ENCODE assay signal across 1 cellular context in the genomic region with DNA sequence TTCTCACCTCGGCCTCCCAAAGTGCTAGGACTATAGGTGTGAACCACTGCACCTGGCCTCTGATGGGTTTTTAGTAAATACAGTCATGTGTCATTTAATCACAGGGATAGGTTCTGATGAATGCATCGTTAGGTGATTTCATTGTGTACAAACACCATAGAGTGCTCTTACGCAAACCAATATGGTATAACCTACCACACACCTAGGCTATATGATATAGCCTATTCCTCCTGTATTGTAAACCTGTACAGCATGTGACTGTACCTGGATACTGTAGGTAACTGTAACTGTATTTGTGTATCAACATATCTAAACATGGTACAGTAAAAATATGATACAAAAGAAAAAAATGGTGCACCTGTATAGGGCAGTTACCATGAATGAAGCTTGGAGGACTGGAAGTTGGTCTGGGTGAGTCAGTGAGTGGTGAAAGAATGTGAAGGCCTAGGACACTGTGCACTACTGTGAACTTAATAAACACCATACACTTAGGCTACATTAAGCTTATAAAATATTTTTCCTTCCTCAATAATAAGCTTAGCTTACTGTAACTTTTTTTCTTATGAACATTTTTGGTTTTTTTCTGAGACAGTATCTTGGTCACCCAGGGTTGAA.
TF ChIP-seq lines count a peak whose summit lies in the region.

No MANE protein-coding gene starts in this region.

TF ChIP-seq in K562, 482 proteins besides CTCF, POLR2A, EP300 and RAD21:
- TF ChIP-seq, protein P1, sequence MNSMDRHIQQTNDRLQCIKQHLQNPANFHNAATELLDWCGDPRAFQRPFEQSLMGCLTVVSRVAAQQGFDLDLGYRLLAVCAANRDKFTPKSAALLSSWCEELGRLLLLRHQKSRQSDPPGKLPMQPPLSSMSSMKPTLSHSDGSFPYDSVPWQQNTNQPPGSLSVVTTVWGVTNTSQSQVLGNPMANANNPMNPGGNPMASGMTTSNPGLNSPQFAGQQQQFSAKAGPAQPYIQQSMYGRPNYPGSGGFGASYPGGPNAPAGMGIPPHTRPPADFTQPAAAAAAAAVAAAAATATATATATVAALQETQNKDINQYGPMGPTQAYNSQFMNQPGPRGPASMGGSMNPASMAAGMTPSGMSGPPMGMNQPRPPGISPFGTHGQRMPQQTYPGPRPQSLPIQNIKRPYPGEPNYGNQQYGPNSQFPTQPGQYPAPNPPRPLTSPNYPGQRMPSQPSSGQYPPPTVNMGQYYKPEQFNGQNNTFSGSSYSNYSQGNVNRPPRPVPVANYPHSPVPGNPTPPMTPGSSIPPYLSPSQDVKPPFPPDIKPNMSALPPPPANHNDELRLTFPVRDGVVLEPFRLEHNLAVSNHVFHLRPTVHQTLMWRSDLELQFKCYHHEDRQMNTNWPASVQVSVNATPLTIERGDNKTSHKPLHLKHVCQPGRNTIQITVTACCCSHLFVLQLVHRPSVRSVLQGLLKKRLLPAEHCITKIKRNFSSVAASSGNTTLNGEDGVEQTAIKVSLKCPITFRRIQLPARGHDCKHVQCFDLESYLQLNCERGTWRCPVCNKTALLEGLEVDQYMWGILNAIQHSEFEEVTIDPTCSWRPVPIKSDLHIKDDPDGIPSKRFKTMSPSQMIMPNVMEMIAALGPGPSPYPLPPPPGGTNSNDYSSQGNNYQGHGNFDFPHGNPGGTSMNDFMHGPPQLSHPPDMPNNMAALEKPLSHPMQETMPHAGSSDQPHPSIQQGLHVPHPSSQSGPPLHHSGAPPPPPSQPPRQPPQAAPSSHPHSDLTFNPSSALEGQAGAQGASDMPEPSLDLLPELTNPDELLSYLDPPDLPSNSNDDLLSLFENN (IDR thresholded peaks at IDR 0.05; ENCODE audit: low read depth in 2 of 2, low read length in 2 of 2) = no peak
- TF ChIP-seq EWSR1 (IDR thresholded peaks at IDR 0.05; ENCODE audit: borderline replicate concordance, low read depth, partially characterized antibody) (no peak), ZNF282 (CRISPR knock-in tag; IDR thresholded peaks at IDR 0.05) (no peak), FOXP1 (CRISPR knock-in tag; IDR thresholded peaks at IDR 0.05) (no peak), ARHGAP35 (IDR thresholded peaks at IDR 0.05; ENCODE audit: partially characterized antibody) (no peak), ETV6 (IDR thresholded peaks at IDR 0.05; ENCODE audit: borderline replicate concordance in 1 of 2, low read depth in 2 of 2, low read length in 1 of 2) (no peak), ETV6 (CRISPR knock-in tag; IDR thresholded peaks at IDR 0.05; ENCODE audit: borderline replicate concordance) (no peak), NFXL1 (CRISPR knock-in tag; IDR thresholded peaks at IDR 0.05) (no peak), RBM17 (IDR thresholded peaks at IDR 0.05; ENCODE audit: borderline replicate concordance, low read depth, low read length) (no peak), ZEB2 (IDR thresholded peaks at IDR 0.05) (no peak), ERF (CRISPR knock-in tag; IDR thresholded peaks at IDR 0.05) (no peak), ZNF217 (CRISPR knock-in tag; IDR thresholded peaks at IDR 0.05) (no peak), KAT7 (CRISPR knock-in tag; IDR thresholded peaks at IDR 0.05; ENCODE audit: borderline replicate concordance) (no peak), PRMT5 (CRISPR knock-in tag; IDR thresholded peaks at IDR 0.05) (no peak), MEIS2 (IDR thresholded peaks at IDR 0.05; ENCODE audit: partially characterized antibody) (no peak), HOXB6 (CRISPR knock-in tag; IDR thresholded peaks at IDR 0.05; ENCODE audit: borderline replicate concordance) (no peak), FOXJ3 (CRISPR knock-in tag; IDR thresholded peaks at IDR 0.05) (no peak)
- TF ChIP-seq, protein P2, sequence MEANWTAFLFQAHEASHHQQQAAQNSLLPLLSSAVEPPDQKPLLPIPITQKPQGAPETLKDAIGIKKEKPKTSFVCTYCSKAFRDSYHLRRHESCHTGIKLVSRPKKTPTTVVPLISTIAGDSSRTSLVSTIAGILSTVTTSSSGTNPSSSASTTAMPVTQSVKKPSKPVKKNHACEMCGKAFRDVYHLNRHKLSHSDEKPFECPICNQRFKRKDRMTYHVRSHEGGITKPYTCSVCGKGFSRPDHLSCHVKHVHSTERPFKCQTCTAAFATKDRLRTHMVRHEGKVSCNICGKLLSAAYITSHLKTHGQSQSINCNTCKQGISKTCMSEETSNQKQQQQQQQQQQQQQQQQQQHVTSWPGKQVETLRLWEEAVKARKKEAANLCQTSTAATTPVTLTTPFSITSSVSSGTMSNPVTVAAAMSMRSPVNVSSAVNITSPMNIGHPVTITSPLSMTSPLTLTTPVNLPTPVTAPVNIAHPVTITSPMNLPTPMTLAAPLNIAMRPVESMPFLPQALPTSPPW (CRISPR knock-in tag; IDR thresholded peaks at IDR 0.05) = no peak
- TF ChIP-seq, protein P3, sequence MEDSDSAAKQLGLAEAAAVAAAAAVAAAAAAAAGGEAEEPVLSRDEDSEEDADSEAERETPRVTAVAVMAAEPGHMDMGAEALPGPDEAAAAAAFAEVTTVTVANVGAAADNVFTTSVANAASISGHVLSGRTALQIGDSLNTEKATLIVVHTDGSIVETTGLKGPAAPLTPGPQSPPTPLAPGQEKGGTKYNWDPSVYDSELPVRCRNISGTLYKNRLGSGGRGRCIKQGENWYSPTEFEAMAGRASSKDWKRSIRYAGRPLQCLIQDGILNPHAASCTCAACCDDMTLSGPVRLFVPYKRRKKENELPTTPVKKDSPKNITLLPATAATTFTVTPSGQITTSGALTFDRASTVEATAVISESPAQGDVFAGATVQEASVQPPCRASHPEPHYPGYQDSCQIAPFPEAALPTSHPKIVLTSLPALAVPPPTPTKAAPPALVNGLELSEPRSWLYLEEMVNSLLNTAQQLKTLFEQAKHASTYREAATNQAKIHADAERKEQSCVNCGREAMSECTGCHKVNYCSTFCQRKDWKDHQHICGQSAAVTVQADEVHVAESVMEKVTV (CRISPR knock-in tag; IDR thresholded peaks at IDR 0.05) = no peak
TF ChIP-seq in K562: peak in this region for 0.
